Comparison of ENCODE assay signal across 8 cellular contexts in genomic region chr1:65002156-65002507, GRCh38. TPM values are rescaled to one million over a fixed set of nuclear protein-coding genes. Genes with fewer than 3 reads are reported as not detected.
A peak's percentile ranks its signal among the peaks of the same experiment; 100 is the strongest.
DNase-seq lines count a peak whose midpoint lies in the region; ATAC-seq and TF ChIP-seq lines count a peak whose summit lies in the region.

No MANE protein-coding gene starts in this region.

- H3K23ac ChIP-seq in H9 (ENCODE audit: insufficient read length, low read depth, low read length): no peak overlapping the region

- H3K18ac ChIP-seq in H9 (ENCODE audit: insufficient read length, low read depth, low read length): no peak overlapping the region

- TF ChIP-seq CTCF in H9 (conservative IDR thresholded peaks at IDR 0.05) (no peak), activated B cell treated with CpG ODN at 0.5 μM for 24 hours (IDR thresholded peaks at IDR 0.05) (no peak), gastroesophageal sphincter (IDR thresholded peaks at IDR 0.05) (no peak)

- H3K4me3 ChIP-seq in gastroesophageal sphincter: peak overlapping the region; percentile 56 to 60
- H3K4me3 ChIP-seq in skeletal muscle satellite cell (ENCODE audit: low read length): peak overlapping the region; percentile 84

- H4K5ac ChIP-seq in H9 (ENCODE audit: insufficient read length, low read depth, low read length): no peak overlapping the region

- no peak overlapping the region for H3T11ph ChIP-seq in H9 (ENCODE audit: low read length)

- no CpG with 5 or more reads among the region's 12 CpGs for WGBS in H9 (ENCODE audit: extremely low coverage, insufficient read length, low lambda C conversion rate)
- WGBS in gastroesophageal sphincter (ENCODE audit: low coverage in 1 of 2), 2 donors: 58 to 78% methylated on average over 2 of the region's 12 CpGs

- H3K27ac Mint-ChIP-seq in H9: no peak overlapping the region
- H3K27ac Mint-ChIP-seq in activated B cell treated with CpG ODN at 0.5 μM for 24 hours: peak overlapping the region; percentile 19

- H3K27me3 ChIP-seq in H9 (ENCODE audit: insufficient read depth, low read length) (peaks cover 22% of the 10 kb centered on the region; the same call in 1 of the 2 replicates), gastroesophageal sphincter (no peaks in the 10 kb centered on the region), skeletal muscle satellite cell (ENCODE audit: control insufficient read depth, insufficient read depth, low read length) (no peaks in the 10 kb centered on the region)

- no peaks in the 10 kb centered on the region for H4K20me1 ChIP-seq in H9 (ENCODE audit: control insufficient read depth, insufficient read depth, insufficient read length)

- H2BK120ac ChIP-seq in H9 (ENCODE audit: low read depth, low read length, poor library complexity, severe bottlenecking): no peak overlapping the region

- ATAC-seq in activated B cell treated with CpG ODN at 0.5 μM for 24 hours (ENCODE audit: low read depth) (no peak), gastroesophageal sphincter (no peak), HG02840 (IDR thresholded peaks at IDR 0.05; ENCODE audit: low FRiP score, unreplicated experiment) (no peak)

- no peak overlapping the region for H4K91ac ChIP-seq in H9 (ENCODE audit: insufficient read length, low read depth, low read length)

- CTCF ChIA-PET in activated B cell treated with CpG ODN at 0.5 μM for 24 hours (lab: Charles Lee): no interaction called here

- no peak overlapping the region for H2BK5ac ChIP-seq in H9 (ENCODE audit: insufficient read length, low read length)

- no peak overlapping the region for H4K8ac ChIP-seq in H9 (replicated peaks; ENCODE audit: insufficient read length, low read depth, low read length)

- H2BK20ac ChIP-seq in H9 (ENCODE audit: low read depth, low read length, poor library complexity, severe bottlenecking): no peak overlapping the region

- H3K36me3 ChIP-seq in gastroesophageal sphincter (peaks cover 0 to 4% of the 10 kb centered on the region in 2 donors), skeletal muscle satellite cell (ENCODE audit: insufficient read depth, low read length) (no peaks in the 10 kb centered on the region)

- H2BK15ac ChIP-seq in H9 (ENCODE audit: low read depth, low read length): no peak overlapping the region

- H3K9ac ChIP-seq in H9 (ENCODE audit: extremely low read depth, insufficient read length, low read length) (no peak overlapping the region), skeletal muscle satellite cell (ENCODE audit: low read depth, low read length) (peak overlapping the region; percentile 92)

- H3K79me2 ChIP-seq in H9 (ENCODE audit: insufficient read depth, low read length): no peaks in the 10 kb centered on the region

- peak; percentile 37 for DNase-seq in H9
- DNase-seq in activated B cell treated with CpG ODN at 0.5 μM for 24 hours: no peak
- no peak for DNase-seq in Ammon's horn (ENCODE audit: low spot score)
- DNase-seq in NCI-H2227 treated with DMSO at 0.1 percent for 48 hours (lab: John Stamatoyannopoulos, UW): no peak
- no peak for DNase-seq in KBM-7

- H2BK12ac ChIP-seq in H9 (ENCODE audit: insufficient read length, low read depth, low read length): no peak overlapping the region

- H3K9me3 Mint-ChIP-seq in H9 (peaks cover 19 to 27% of the 10 kb centered on the region in 2 experiments), activated B cell treated with CpG ODN at 0.5 μM for 24 hours (peaks cover 4% of the 10 kb centered on the region)

- intact Hi-C loops in activated B cell treated with CpG ODN at 0.5 μM for 24 hours (cut with micrococcal nuclease): loop anchor here (1.0 to 2.0 kb wide), 5 partner anchors 13 to 418 kb away; partner anchors contain the start of genes LEPR and LEPROT

- no peak overlapping the region for H2AK5ac ChIP-seq in H9 (ENCODE audit: insufficient read length, low read length)

- no peak for TF ChIP-seq EP300 in gastroesophageal sphincter (IDR thresholded peaks at IDR 0.05)

- no peaks in the 10 kb centered on the region for H3K79me1 ChIP-seq in H9 (ENCODE audit: insufficient read depth, low read depth, low read length, poor library complexity, severe bottlenecking)

- H3K4ac ChIP-seq in H9 (ENCODE audit: low read depth, low read length): no peak overlapping the region

- peaks cover 15 to 26% (median 18%) of the 10 kb centered on the region in 3 experiments for H3K36me3 Mint-ChIP-seq in H9 (ENCODE audit: insufficient read depth in 1 of 3, low read depth in 3 of 3)
- no peaks in the 10 kb centered on the region for H3K36me3 Mint-ChIP-seq in activated B cell treated with CpG ODN at 0.5 μM for 24 hours (ENCODE audit: low read depth)

- H3K14ac ChIP-seq in H9 (ENCODE audit: insufficient read depth, low read length): no peak overlapping the region

- H3K4me1 ChIP-seq in H9 (ENCODE audit: insufficient read depth, low read length): no peaks in the 10 kb centered on the region; the same call in 1 of the 2 replicates
- peaks cover 0 to 31% (median 0%) of the 10 kb centered on the region in 3 donors for H3K4me1 ChIP-seq in gastroesophageal sphincter
- peaks cover 18% of the 10 kb centered on the region for H3K4me1 ChIP-seq in skeletal muscle satellite cell (ENCODE audit: control insufficient read depth, insufficient read depth, low read length)

- in situ Hi-C loops in KBM-7 (cut with MboI; ENCODE audit: low pct_unique_long_range_greater_than_20kb, low sequenced_read_pairs): no loop called here

- no peak overlapping the region for H2AFZ ChIP-seq in H9 (ENCODE audit: low read length)

- H3K4me3 Mint-ChIP-seq in H9 (peak overlapping the region; percentile 63 to 78), activated B cell treated with CpG ODN at 0.5 μM for 24 hours (peak overlapping the region; percentile 83)

- H3K4me2 ChIP-seq in H9 (ENCODE audit: insufficient read depth, insufficient read length, low read length): peak overlapping the region; percentile 42
- peak overlapping the region; percentile 94 for H3K4me2 ChIP-seq in skeletal muscle satellite cell (ENCODE audit: low read length)

- H3K9me3 ChIP-seq in H9 (ENCODE audit: control insufficient read depth, low read depth, low read length): no peaks in the 10 kb centered on the region
- H3K9me3 ChIP-seq in gastroesophageal sphincter: no peaks in the 10 kb centered on the region
- no peaks in the 10 kb centered on the region for H3K9me3 ChIP-seq in skeletal muscle satellite cell (replicated peaks; ENCODE audit: low read length)

- H3K4me1 Mint-ChIP-seq in H9: peaks cover 15 to 18% of the 10 kb centered on the region in 2 experiments
- peaks cover 31% of the 10 kb centered on the region for H3K4me1 Mint-ChIP-seq in activated B cell treated with CpG ODN at 0.5 μM for 24 hours

- no peak for TF ChIP-seq POLR2A in gastroesophageal sphincter (IDR thresholded peaks at IDR 0.05)

- POLR2A ChIA-PET in activated B cell treated with CpG ODN at 0.5 μM for 24 hours (lab: Charles Lee): interaction anchor here (0.6 to 3.5 kb wide), 5 partner anchors 35 to 120 kb away, joined by 3 to 31 read pairs (median 7); partner anchors contain the start of gene JAK1

- H3K23me2 ChIP-seq in H9 (ENCODE audit: insufficient read length, low read depth, low read length, poor library complexity, severe bottlenecking): peaks cover 6% of the 10 kb centered on the region

- H3K56ac ChIP-seq in H9 (ENCODE audit: insufficient read length, low read depth, low read length): no peak overlapping the region

- H3K27ac ChIP-seq in H9 (ENCODE audit: insufficient read length, low read depth, low read length): no peak overlapping the region
- H3K27ac ChIP-seq in gastroesophageal sphincter: peak overlapping the region; percentile 91 to 97 (median 94)

- H3K27me3 Mint-ChIP-seq in H9 (ENCODE audit: low read depth): peaks cover 63% of the 10 kb centered on the region
- H3K27me3 Mint-ChIP-seq in activated B cell treated with CpG ODN at 0.5 μM for 24 hours: no peaks in the 10 kb centered on the region

RNA-seq across cellular contexts. Expression of gene JAK1, which starts 35.8 kb away (rescaled TPM):
- total RNA-seq in H9 (2021): 11.0 and 12.8 TPM in 2 replicates
- total RNA-seq in activated B cell treated with CpG ODN at 0.5 μM for 24 hours: 195 and 215 TPM in 2 replicates
- 100 to 1,000 TPM; 132 to 166 (median 161) TPM for total RNA-seq in gastroesophageal sphincter
- 157 and 221 TPM in 2 replicates for total RNA-seq in skeletal muscle satellite cell (2012; rRNA removed)
